8 cellular contexts compared by ENCODE assay signal in genomic region chr6:82364087-82365010, GRCh38. TPM values are rescaled to one million over a fixed set of nuclear protein-coding genes. Genes with fewer than 3 reads are reported as not detected.
DNase-seq lines count a peak whose midpoint lies in the region; ATAC-seq and TF ChIP-seq lines count a peak whose summit lies in the region.

No MANE protein-coding gene starts in this region.

- H3K4me3 ChIP-seq in NT2/D1 (ENCODE audit: insufficient read length, low read depth) (peak overlapping the region; percentile 75), brain microvascular endothelial cell (ENCODE audit: low read depth, low read length) (peak overlapping the region; percentile 82), skeletal muscle satellite cell (ENCODE audit: low read length) (peak overlapping the region; percentile 97)

- H3K36me3 ChIP-seq in NT2/D1 (ENCODE audit: insufficient read depth, insufficient read length, low read length) (peaks cover 25% of the 10 kb centered on the region), brain microvascular endothelial cell (replicated peaks) (no peaks in the 10 kb centered on the region), skeletal muscle satellite cell (ENCODE audit: insufficient read depth, low read length) (peaks cover 13% of the 10 kb centered on the region)

- H3K4me1 ChIP-seq in NT2/D1 (ENCODE audit: insufficient read depth, insufficient read length) (peaks cover 7% of the 10 kb centered on the region), skeletal muscle satellite cell (ENCODE audit: control insufficient read depth, insufficient read depth, low read length) (peaks cover 20% of the 10 kb centered on the region)

- peak; percentile 31 for ATAC-seq in HG02610 (IDR thresholded peaks at IDR 0.05; ENCODE audit: unreplicated experiment)

- in situ Hi-C loops in brain microvascular endothelial cell (cut with HindIII; ENCODE audit: low pct_ligation_motif_present, low sequenced_read_pairs): no loop called here

- H3K4me2 ChIP-seq in skeletal muscle satellite cell (ENCODE audit: low read length): peak overlapping the region; percentile 85

- H3K27ac ChIP-seq in brain microvascular endothelial cell: no peak overlapping the region

- H3K9me3 ChIP-seq in NT2/D1 (ENCODE audit: insufficient read depth, low read length) (no peaks in the 10 kb centered on the region; the same call in 1 of the 2 replicates), skeletal muscle satellite cell (replicated peaks; ENCODE audit: low read length) (no peaks in the 10 kb centered on the region)

- H3K27me3 ChIP-seq in NT2/D1 (ENCODE audit: insufficient read depth, insufficient read length) (no peaks in the 10 kb centered on the region), brain microvascular endothelial cell (replicated peaks) (no peaks in the 10 kb centered on the region), skeletal muscle satellite cell (ENCODE audit: control insufficient read depth, insufficient read depth, low read length) (peaks cover 9% of the 10 kb centered on the region)

- DNase-seq in NCI-H2196 (lab: John Stamatoyannopoulos, UW; ENCODE audit: unreplicated experiment): peak; percentile 41
- DNase-seq in NCI-H2196 treated with DMSO at 0.1 percent for 48 hours (lab: John Stamatoyannopoulos, UW; ENCODE audit: unreplicated experiment): no peak
- no peak for DNase-seq in NT2/D1 (ENCODE audit: low read depth, low spot score)
- peak; percentile 18 for DNase-seq in brain microvascular endothelial cell
- peak; percentile 71 for DNase-seq in iPS-NIHi7 (ENCODE audit: extremely low spot score)
- no peak for DNase-seq in central memory CD4-positive, alpha-beta T cell

- peak; percentile 13 for TF ChIP-seq CTCF in brain microvascular endothelial cell (IDR thresholded peaks at IDR 0.05; ENCODE audit: low read depth, low read length, missing control alignments)

- peak overlapping the region; percentile 82 for H3K9ac ChIP-seq in NT2/D1 (ENCODE audit: insufficient read length, low read depth)
- H3K9ac ChIP-seq in skeletal muscle satellite cell (ENCODE audit: low read depth, low read length): peak overlapping the region; percentile 84

RNA-seq across cellular contexts. Expression of gene TPBG, which starts 0.7 kb away (rescaled TPM):
- total RNA-seq in skeletal muscle satellite cell (2012; rRNA removed): 103 and 110 TPM in 2 replicates

Comparison
In these comparisons a context has a peak if more than half of its experiments do, and no peak if none do; other contexts are left out.
1. DNase-seq: peak in NCI-H2196 (single experiment), brain microvascular endothelial cell (single experiment) and iPS-NIHi7 (single experiment); none in NCI-H2196 treated with DMSO at 0.1 percent for 48 hours (single experiment), NT2/D1 (single experiment) and central memory CD4-positive, alpha-beta T cell (single experiment).
2. Peak in every context shown above with its lines, with median percentiles within 50 percentile points of each other: H3K4me3 ChIP-seq.